ENCODE assay signal across 1 cellular context in the genomic region with DNA sequence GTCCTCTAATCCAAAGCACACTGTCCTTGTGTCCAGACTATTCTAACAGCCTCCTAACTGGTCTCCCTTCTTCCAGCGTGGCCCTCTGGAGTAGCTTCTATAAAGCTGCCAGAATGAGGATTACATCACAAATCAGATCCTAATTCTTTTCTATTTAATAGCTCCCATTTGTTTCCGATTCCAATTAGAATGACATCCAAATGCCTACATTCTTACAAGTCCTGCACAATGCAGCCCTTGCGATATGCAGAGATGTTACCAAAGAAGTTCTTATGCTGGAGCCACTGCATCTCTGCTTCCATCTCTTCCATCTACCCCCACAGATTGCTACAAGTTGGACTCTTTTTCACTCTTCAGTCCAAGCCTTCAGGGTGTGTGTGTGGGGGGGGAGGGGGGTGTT.
TF ChIP-seq lines count a peak whose summit lies in the region.

No MANE protein-coding gene starts in this region.

TF ChIP-seq in HepG2, 621 proteins besides CTCF, POLR2A, EP300 and RAD21:
- no peak for TF ChIP-seq ZNF781 (CRISPR knock-in tag; IDR thresholded peaks at IDR 0.05; ENCODE audit: borderline replicate concordance, not compliant biosample characterization)
- TF ChIP-seq ZNF513 (CRISPR knock-in tag; conservative IDR thresholded peaks at IDR 0.05): no peak
- TF ChIP-seq ZNF749 (CRISPR knock-in tag; IDR thresholded peaks at IDR 0.05; ENCODE audit: borderline replicate concordance): no peak
- no peak for TF ChIP-seq ZNF891 (CRISPR knock-in tag; IDR thresholded peaks at IDR 0.05)
- no peak for TF ChIP-seq ATAD3A (CRISPR knock-in tag; IDR thresholded peaks at IDR 0.05)
- no peak for TF ChIP-seq KDM6A (CRISPR knock-in tag; IDR thresholded peaks at IDR 0.05; ENCODE audit: low read depth)
- peak; percentile 26 for TF ChIP-seq RBM22 (optimal IDR thresholded peaks at IDR 0.05; ENCODE audit: low read length)
- 0 out of 2 replicates have a peak, but pooled peaks have one; percentile 48 for TF ChIP-seq FLYWCH1 (CRISPR knock-in tag; IDR thresholded peaks at IDR 0.05)
- no peak for TF ChIP-seq FOXM1 (CRISPR knock-in tag; IDR thresholded peaks at IDR 0.05)
- TF ChIP-seq FOXK1 (CRISPR knock-in tag; IDR thresholded peaks at IDR 0.05; ENCODE audit: borderline replicate concordance, low read depth): no peak
- TF ChIP-seq ZNF746 (CRISPR knock-in tag; IDR thresholded peaks at IDR 0.05): no peak
- TF ChIP-seq HNRNPH1 (optimal IDR thresholded peaks at IDR 0.05; ENCODE audit: low read depth, low read length): no peak
- TF ChIP-seq HNF4A (CRISPR knock-in tag; IDR thresholded peaks at IDR 0.05): no peak
